Comparison of ENCODE assay signal across 8 cellular contexts in genomic region chr9:129890718-129891299, GRCh38. TPM values are rescaled to one million over a fixed set of nuclear protein-coding genes. Genes with fewer than 3 reads are reported as not detected.
DNase-seq lines count a peak whose midpoint lies in the region; ATAC-seq and TF ChIP-seq lines count a peak whose summit lies in the region.
"Not testable (repeated sequence)": the region's sequence is repeated elsewhere in the genome, so short reads cannot be mapped to it uniquely, and the experiment has no call there.

No MANE protein-coding gene starts in this region.

- H3K27ac ChIP-seq in DND-41 (ENCODE audit: low read length) (peak overlapping the region; percentile 97), Karpas-422 (ENCODE audit: low read length) (peak overlapping the region; percentile 80), adipose tissue (ENCODE audit: low read depth, low read length) (peak overlapping the region; percentile 31), gastroesophageal sphincter (peak overlapping the region in 3 of 4 donors; percentile 38 to 92 (median 89)), muscle layer of colon (ENCODE audit: low read depth, low read length) (peak overlapping the region; percentile 65), uterus (peak overlapping the region; percentile 19 to 64)

- peaks cover 79% of the 10 kb centered on the region for H3K36me3 Mint-ChIP-seq in activated CD8-positive, alpha-beta T cell treated with anti-CD3 and anti-CD28 coated beads for 36 hours (ENCODE audit: low read depth)
- not testable (repeated sequence) for H3K36me3 Mint-ChIP-seq in stimulated activated effector memory CD8-positive, alpha-beta T cell treated with anti-CD3 and anti-CD28 coated beads, Interleukin-12 subunit alpha, Interleukin-12 subunit beta, amount 100 ng/mL, for 72 hours

- WGBS in adipose tissue, 3 donors: 57 to 85% (median 70%) methylated on average over 13 to 14 of the region's 14 CpGs
- WGBS in gastroesophageal sphincter (ENCODE audit: low coverage in 1 of 2), 2 donors: 71 to 80% methylated on average over 8 to 10 of the region's 14 CpGs

- not testable (repeated sequence) for TF ChIP-seq CTCF in DND-41 (IDR thresholded peaks at IDR 0.05; ENCODE audit: borderline replicate concordance, extremely low read depth, low read length, poor library complexity, severe bottlenecking); activated CD8-positive, alpha-beta T cell treated with anti-CD3 and anti-CD28 coated beads for 36 hours (IDR thresholded peaks at IDR 0.05); gastroesophageal sphincter (IDR thresholded peaks at IDR 0.05); uterus (IDR thresholded peaks at IDR 0.05)

- H2AFZ ChIP-seq in DND-41 (ENCODE audit: low read depth, low read length); Karpas-422 (ENCODE audit: low read length): not testable (repeated sequence)

- not testable (repeated sequence) for TF ChIP-seq EP300 in gastroesophageal sphincter (IDR thresholded peaks at IDR 0.05)

- peak overlapping the region; percentile 76 for H3K9ac ChIP-seq in DND-41 (ENCODE audit: low read depth, low read length)
- not testable (repeated sequence) for H3K9ac ChIP-seq in Karpas-422 (ENCODE audit: low read length); muscle layer of colon (ENCODE audit: low read length)

- not testable (repeated sequence) for DNase-seq in DND-41; Karpas-422; activated CD8-positive, alpha-beta T cell treated with anti-CD3 and anti-CD28 coated beads for 36 hours; stimulated activated effector memory CD8-positive, alpha-beta T cell treated with anti-CD3 and anti-CD28 coated beads, Interleukin-12 subunit alpha, Interleukin-12 subunit beta, amount 100 ng/mL, for 72 hours (ENCODE audit: low spot score in 2 of 2); uterus

- CTCF ChIA-PET in activated CD8-positive, alpha-beta T cell treated with anti-CD3 and anti-CD28 coated beads for 36 hours (lab: Charles Lee): interaction anchor here (1.4 kb wide), 1 partner anchor 23 kb away, joined by 3 read pairs; no protein-coding TSS in a partner anchor

- H3K79me2 ChIP-seq in DND-41 (ENCODE audit: insufficient read depth, low read length) (peaks cover 51% of the 10 kb centered on the region), Karpas-422 (ENCODE audit: low read length) (peaks cover 16% of the 10 kb centered on the region; the same call in 1 of the 2 replicates)

- POLR2A ChIA-PET in activated CD8-positive, alpha-beta T cell treated with anti-CD3 and anti-CD28 coated beads for 36 hours (lab: Charles Lee): interaction anchor here (0.7 to 5.2 kb wide), 12 partner anchors 13 to 157 kb away, joined by 3 to 20 read pairs (median 4); partner anchors contain the start of genes C9orf78 and USP20

- peak overlapping the region; percentile 99 for H3K27ac Mint-ChIP-seq in activated CD8-positive, alpha-beta T cell treated with anti-CD3 and anti-CD28 coated beads for 36 hours
- peak overlapping the region; percentile 99 for H3K27ac Mint-ChIP-seq in stimulated activated effector memory CD8-positive, alpha-beta T cell treated with anti-CD3 and anti-CD28 coated beads, Interleukin-12 subunit alpha, Interleukin-12 subunit beta, amount 100 ng/mL, for 72 hours

- not testable (repeated sequence) for H3K9me3 Mint-ChIP-seq in activated CD8-positive, alpha-beta T cell treated with anti-CD3 and anti-CD28 coated beads for 36 hours; stimulated activated effector memory CD8-positive, alpha-beta T cell treated with anti-CD3 and anti-CD28 coated beads, Interleukin-12 subunit alpha, Interleukin-12 subunit beta, amount 100 ng/mL, for 72 hours

- H3K27me3 Mint-ChIP-seq in activated CD8-positive, alpha-beta T cell treated with anti-CD3 and anti-CD28 coated beads for 36 hours: not testable (repeated sequence)

- peaks cover 23% of the 10 kb centered on the region for H3K36me3 ChIP-seq in DND-41 (ENCODE audit: insufficient read depth, low read length)
- peaks cover 23% of the 10 kb centered on the region for H3K36me3 ChIP-seq in Karpas-422 (ENCODE audit: insufficient read depth, low read length)
- H3K36me3 ChIP-seq in gastroesophageal sphincter: peaks cover 0 to 55% of the 10 kb centered on the region in 2 donors
- H3K36me3 ChIP-seq in muscle layer of colon (ENCODE audit: insufficient read depth, low read length): peaks cover 53% of the 10 kb centered on the region
- not testable (repeated sequence) for H3K36me3 ChIP-seq in uterus

- peaks cover 73% of the 10 kb centered on the region for H3K4me1 Mint-ChIP-seq in activated CD8-positive, alpha-beta T cell treated with anti-CD3 and anti-CD28 coated beads for 36 hours (ENCODE audit: low read depth)
- peaks cover 92% of the 10 kb centered on the region for H3K4me1 Mint-ChIP-seq in stimulated activated effector memory CD8-positive, alpha-beta T cell treated with anti-CD3 and anti-CD28 coated beads, Interleukin-12 subunit alpha, Interleukin-12 subunit beta, amount 100 ng/mL, for 72 hours

- intact Hi-C loops in activated CD8-positive, alpha-beta T cell treated with anti-CD3 and anti-CD28 coated beads for 36 hours (cut with micrococcal nuclease): loop anchor here (2.0 kb wide), 1 partner anchor 42 kb away; no protein-coding TSS in a partner anchor
- intact Hi-C loops in uterus (cut with DNase I; ENCODE audit: low total_unique reads): not testable (repeated sequence)

- H4K20me1 ChIP-seq in DND-41 (ENCODE audit: insufficient read depth, low read length); Karpas-422 (ENCODE audit: insufficient read depth, low read depth, low read length): not testable (repeated sequence)

- H3K4me3 Mint-ChIP-seq in activated CD8-positive, alpha-beta T cell treated with anti-CD3 and anti-CD28 coated beads for 36 hours: peak overlapping the region; percentile 92
- peak overlapping the region; percentile 93 for H3K4me3 Mint-ChIP-seq in stimulated activated effector memory CD8-positive, alpha-beta T cell treated with anti-CD3 and anti-CD28 coated beads, Interleukin-12 subunit alpha, Interleukin-12 subunit beta, amount 100 ng/mL, for 72 hours

- TF ChIP-seq POLR2A in gastroesophageal sphincter (IDR thresholded peaks at IDR 0.05); uterus (IDR thresholded peaks at IDR 0.05): not testable (repeated sequence)

- peak overlapping the region in 1 of 2 experiments; percentile 39; a peak in 2 of 4 replicates for H3K4me3 ChIP-seq in DND-41 (ENCODE audit: low read depth in 1 of 2, low read length in 2 of 2)
- not testable (repeated sequence) for H3K4me3 ChIP-seq in Karpas-422 (ENCODE audit: low read length); muscle layer of colon (ENCODE audit: low read depth in 1 of 2, low read length in 2 of 2); uterus
- peak overlapping the region in 1 of 2 donors; percentile 20 for H3K4me3 ChIP-seq in gastroesophageal sphincter

- H3K9me2 ChIP-seq in Karpas-422 (replicated peaks; ENCODE audit: insufficient read depth, low read length): not testable (repeated sequence)

- peak overlapping the region; percentile 53 for H3K4me2 ChIP-seq in DND-41 (ENCODE audit: insufficient read depth, low read length)
- not testable (repeated sequence) for H3K4me2 ChIP-seq in Karpas-422 (ENCODE audit: low read depth, low read length, poor library complexity, severe bottlenecking)

- not testable (repeated sequence) for ATAC-seq in DND-41 (ENCODE audit: insufficient read depth, low read depth); activated CD8-positive, alpha-beta T cell treated with anti-CD3 and anti-CD28 coated beads for 36 hours; gastroesophageal sphincter; stimulated activated effector memory CD8-positive, alpha-beta T cell treated with anti-CD3 and anti-CD28 coated beads, Interleukin-12 subunit alpha, Interleukin-12 subunit beta, amount 100 ng/mL, for 72 hours

- H3K9me3 ChIP-seq in DND-41 (ENCODE audit: insufficient read depth, low read length, severe bottlenecking); Karpas-422 (ENCODE audit: low read length); gastroesophageal sphincter; muscle layer of colon (ENCODE audit: low read length); uterus: not testable (repeated sequence)

- H3K27me3 ChIP-seq in DND-41 (ENCODE audit: insufficient read depth, low read length, poor library complexity); Karpas-422 (ENCODE audit: low read length); gastroesophageal sphincter; muscle layer of colon (ENCODE audit: control insufficient read depth in 1 of 2, insufficient read depth in 2 of 2, low read length in 2 of 2); uterus: not testable (repeated sequence)

- H3K4me1 ChIP-seq in DND-41 (ENCODE audit: insufficient read depth, low read length): peaks cover 97% of the 10 kb centered on the region
- H3K4me1 ChIP-seq in Karpas-422 (ENCODE audit: low read length): peaks cover 85% of the 10 kb centered on the region
- H3K4me1 ChIP-seq in gastroesophageal sphincter: peaks cover 0 to 87% (median 18%) of the 10 kb centered on the region in 3 donors
- H3K4me1 ChIP-seq in muscle layer of colon (ENCODE audit: insufficient read depth, low read length): peaks cover 46% of the 10 kb centered on the region
- not testable (repeated sequence) for H3K4me1 ChIP-seq in uterus

RNA-seq across cellular contexts. Expression of gene USP20, which starts 55.6 kb away (rescaled TPM):
- total RNA-seq in Karpas-422 (2014; rRNA removed; shearing (Covaris generic); ENCODE audit: low replicate concordance): 11.7 and 40.3 TPM in 2 replicates
- 10 to 100 TPM; 55.3 to 55.9 TPM for total RNA-seq in activated CD8-positive, alpha-beta T cell treated with anti-CD3 and anti-CD28 coated beads for 36 hours
- polyA plus RNA-seq in adipose tissue: 10 to 100 TPM; 12.7 to 15.9 (median 15.7) TPM
- total RNA-seq in gastroesophageal sphincter: 10 to 100 TPM; 25.9 to 56.8 (median 33.4) TPM
- 10 to 100 TPM in 2 of 4 donors, 1 to 10 TPM in 2; 5.6 to 46.7 (median 11.1) TPM for total RNA-seq in uterus

RNA-seq across cellular contexts. Expression of gene C9orf78, which starts 55.7 kb away (rescaled TPM):
- total RNA-seq in Karpas-422 (2014; rRNA removed; shearing (Covaris generic); ENCODE audit: low replicate concordance): 59.7 and 66.9 TPM in 2 replicates
- total RNA-seq in activated CD8-positive, alpha-beta T cell treated with anti-CD3 and anti-CD28 coated beads for 36 hours: 10 to 100 TPM; 44.5 to 51.7 TPM
- polyA plus RNA-seq in adipose tissue: 10 to 100 TPM; 39.1 to 70.7 (median 41.9) TPM
- total RNA-seq in gastroesophageal sphincter: 100 to 1,000 TPM in 2 of 4 donors, 10 to 100 TPM in 2; 59.9 to 113 (median 85.0) TPM
- total RNA-seq in uterus: 10 to 100 TPM; 17.4 to 56.9 (median 35.0) TPM

Comparison
In these comparisons a context has a peak if more than half of its experiments do, and no peak if none do; other contexts are left out.
1. H3K27ac ChIP-seq: peak in every context shown above with its lines; median percentile 97 in DND-41; 89 in gastroesophageal sphincter; 80 in Karpas-422; 65 in muscle layer of colon; 42 in uterus; 31 in adipose tissue.